Comparison of ENCODE assay signal across 1 cellular context in genomic region chr10:92591550-92592140, GRCh38.
TF ChIP-seq lines count a peak whose summit lies in the region.

No MANE protein-coding gene starts in this region.

TF ChIP-seq in HepG2, 621 proteins besides CTCF, POLR2A, EP300 and RAD21 (continued from another document and continues in another):
- TF ChIP-seq ZNF574 (CRISPR knock-in tag; IDR thresholded peaks at IDR 0.05) (peak; percentile 93), ZNF652 (CRISPR knock-in tag; IDR thresholded peaks at IDR 0.05; ENCODE audit: borderline replicate concordance, low read depth) (no peak), PRDM15 (CRISPR knock-in tag; IDR thresholded peaks at IDR 0.05) (peak; percentile 61; the same call in 1 of the 2 replicates), SOX6 (IDR thresholded peaks at IDR 0.05) (no peak), SOX6 (CRISPR knock-in tag; IDR thresholded peaks at IDR 0.05) (no peak), ZNF333 (CRISPR knock-in tag; IDR thresholded peaks at IDR 0.05; ENCODE audit: borderline replicate concordance) (no peak), ZNF784 (CRISPR knock-in tag; IDR thresholded peaks at IDR 0.05; ENCODE audit: borderline replicate concordance) (no peak; the same call in 1 of the 2 replicates), ZNF841 (CRISPR knock-in tag; IDR thresholded peaks at IDR 0.05; ENCODE audit: borderline replicate concordance) (no peak), IRF2 (CRISPR knock-in tag; IDR thresholded peaks at IDR 0.05) (peak; percentile 80; the same call in 1 of the 2 replicates), DMTF1 (CRISPR knock-in tag; IDR thresholded peaks at IDR 0.05) (no peak), TMF1 (CRISPR knock-in tag; IDR thresholded peaks at IDR 0.05; ENCODE audit: low read depth) (no peak), MED13 (CRISPR knock-in tag; IDR thresholded peaks at IDR 0.05) (no peak), ATF7-NPFF (CRISPR knock-in tag; IDR thresholded peaks at IDR 0.05; ENCODE audit: low read depth) (no peak; the same call in 1 of the 2 replicates), MTA3 (CRISPR knock-in tag; IDR thresholded peaks at IDR 0.05) (no peak), BORCS8-MEF2B (CRISPR knock-in tag; IDR thresholded peaks at IDR 0.05) (no peak), THAP9 (CRISPR knock-in tag; IDR thresholded peaks at IDR 0.05; ENCODE audit: borderline replicate concordance) (no peak), SMAD9 (CRISPR knock-in tag; IDR thresholded peaks at IDR 0.05) (no peak), MATR3 (CRISPR knock-in tag; IDR thresholded peaks at IDR 0.05) (no peak), POLR2G (IDR thresholded peaks at IDR 0.05; ENCODE audit: low read depth, low read length) (peak; percentile 93), SALL2 (CRISPR knock-in tag; IDR thresholded peaks at IDR 0.05) (0 out of 2 replicates have a peak, but pooled peaks have one; percentile 51), RBM39 (IDR thresholded peaks at IDR 0.05; ENCODE audit: low read depth, low read length, poor library complexity, severe bottlenecking) (peak; percentile 88), IKZF5 (CRISPR knock-in tag; IDR thresholded peaks at IDR 0.05) (0 out of 2 replicates have a peak, but pooled peaks have one; percentile 18), ZNF317 (CRISPR knock-in tag; IDR thresholded peaks at IDR 0.05) (no peak), AHDC1 (CRISPR knock-in tag; IDR thresholded peaks at IDR 0.05; ENCODE audit: borderline replicate concordance) (0 out of 2 replicates have a peak, but pooled peaks have one; percentile 50), ZNF121 (CRISPR knock-in tag; IDR thresholded peaks at IDR 0.05) (no peak), CEBPZ (IDR thresholded peaks at IDR 0.05; ENCODE audit: low read length) (no peak), MNT (IDR thresholded peaks at IDR 0.05) (no peak)
